8 cellular contexts compared by ENCODE assay signal in the genomic region with DNA sequence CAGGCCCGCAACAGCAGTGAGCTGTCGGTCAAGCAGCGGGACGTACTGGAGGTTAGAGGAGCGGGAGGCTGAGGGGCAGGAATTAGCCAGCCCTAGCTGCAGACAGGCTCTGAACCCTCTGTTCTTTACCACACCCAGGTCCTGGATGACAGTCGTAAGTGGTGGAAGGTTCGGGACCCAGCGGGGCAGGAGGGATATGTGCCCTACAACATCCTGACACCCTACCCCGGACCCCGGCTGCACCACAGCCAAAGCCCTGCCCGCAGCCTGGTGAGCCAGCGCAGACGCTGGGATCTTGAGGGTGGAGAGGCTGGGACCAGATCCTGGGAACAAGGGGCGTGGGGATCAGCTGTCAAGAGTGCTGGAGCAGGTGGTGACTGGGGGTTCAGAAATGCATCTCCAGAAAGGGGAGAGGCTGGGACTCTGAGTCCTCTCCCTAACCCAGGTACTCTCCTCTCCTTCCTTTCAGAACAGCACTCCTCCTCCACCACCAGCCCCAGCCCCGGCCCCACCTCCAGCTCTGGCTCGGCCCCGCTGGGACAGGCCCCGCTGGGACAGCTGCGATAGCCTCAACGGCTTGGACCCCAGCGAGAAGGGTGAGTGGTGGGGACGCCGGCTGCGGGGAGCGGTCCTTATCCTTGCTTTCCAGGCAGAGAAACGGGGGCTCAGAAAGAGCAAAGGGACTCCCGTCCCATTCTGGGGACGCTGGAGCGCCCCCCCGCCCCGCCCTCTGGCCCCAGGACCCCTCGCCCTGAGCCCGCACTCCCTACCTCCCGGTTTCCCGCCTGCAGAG. TPM values are rescaled to one million over a fixed set of nuclear protein-coding genes. Genes with fewer than 3 reads are reported as not detected.
DNase-seq lines count a peak whose midpoint lies in the region; ATAC-seq and TF ChIP-seq lines count a peak whose summit lies in the region.

No MANE protein-coding gene starts in this region.

- POLR2A ChIA-PET in CD8-positive, alpha-beta T cell (lab: Charles Lee) = interaction anchor here (0.7 kb wide), 1 partner anchor 32 kb away, joined by 4 read pairs; a partner anchor contains a TSS

- no peak overlapping the region for H2AFZ ChIP-seq in ACC112 (ENCODE audit: low read length, unreplicated experiment)
- peak overlapping the region; percentile 74 for H2AFZ ChIP-seq in neuron (ENCODE audit: low read depth, low read length)

- CTCF ChIA-PET in CD8-positive, alpha-beta T cell (lab: Charles Lee) = interaction anchor here (0.6 to 1.4 kb wide), 2 partner anchors 28 to 332 kb away, joined by 3 read pairs; no protein-coding TSS in a partner anchor

- DNase-seq in fibroblast of mammary gland (ENCODE audit: low read depth) (no peak), MG63 (no peak), AG08396 (ENCODE audit: low spot score) (no peak), SW480 (ENCODE audit: low spot score) (no peak)
- no peak for DNase-seq in CD8-positive, alpha-beta T cell

- no peaks in the 10 kb centered on the region for H3K9me3 Mint-ChIP-seq in CD8-positive, alpha-beta T cell

- H3K27me3 ChIP-seq in ACC112 (ENCODE audit: insufficient read depth, low read length) = peaks cover 28% of the 10 kb centered on the region
- peaks cover 48% of the 10 kb centered on the region for H3K27me3 ChIP-seq in HUES64 (ENCODE audit: insufficient read depth, low read length)
- peaks cover 12% of the 10 kb centered on the region for H3K27me3 ChIP-seq in neuron (ENCODE audit: insufficient read depth, low read length)
- H3K27me3 ChIP-seq in MG63 = peaks cover 13% of the 10 kb centered on the region
- peaks cover 32% of the 10 kb centered on the region for H3K27me3 ChIP-seq in CD8-positive, alpha-beta T cell (ENCODE audit: insufficient read depth, low read length)

- peaks cover 16% of the 10 kb centered on the region for H3K36me3 Mint-ChIP-seq in CD8-positive, alpha-beta T cell

- H3K36me3 ChIP-seq in ACC112 (ENCODE audit: insufficient read depth, low read length) (no peaks in the 10 kb centered on the region), HUES64 (ENCODE audit: insufficient read depth, low read length) (peaks cover 7% of the 10 kb centered on the region), neuron (ENCODE audit: insufficient read depth, low read length) (peaks cover 10% of the 10 kb centered on the region), MG63 (peaks cover 17% of the 10 kb centered on the region)
- no peaks in the 10 kb centered on the region for H3K36me3 ChIP-seq in CD8-positive, alpha-beta T cell (ENCODE audit: insufficient read depth, low read length)

- H3K9me3 ChIP-seq in HUES64 (ENCODE audit: insufficient read depth, low read depth, low read length) (no peaks in the 10 kb centered on the region), neuron (ENCODE audit: low read length) (peaks cover 5% of the 10 kb centered on the region), MG63 (no peaks in the 10 kb centered on the region)
- no peaks in the 10 kb centered on the region for H3K9me3 ChIP-seq in CD8-positive, alpha-beta T cell (ENCODE audit: low read length)

- H3K4me1 ChIP-seq in ACC112 (ENCODE audit: control insufficient read depth, insufficient read depth, low read length, unreplicated experiment) (peaks cover 4% of the 10 kb centered on the region), HUES64 (ENCODE audit: insufficient read depth, low read length) (peaks cover 18% of the 10 kb centered on the region), neuron (ENCODE audit: insufficient read depth, low read length) (peaks cover 26% of the 10 kb centered on the region)
- H3K4me1 ChIP-seq in CD8-positive, alpha-beta T cell (ENCODE audit: insufficient read depth, low read length) = peaks cover 32% of the 10 kb centered on the region

- H3K27ac Mint-ChIP-seq in CD8-positive, alpha-beta T cell = no peak overlapping the region

- intact Hi-C loops in CD8-positive, alpha-beta T cell (cut with DNase I, micrococcal nuclease) = loop anchor here in 1 of 2 experiments (10.0 kb wide), 1 partner anchor 319 kb away; a partner anchor contains a TSS

- H3K79me2 ChIP-seq in ACC112 (ENCODE audit: control insufficient read depth, insufficient read depth, low read length, unreplicated experiment) = no peaks in the 10 kb centered on the region

- no peak overlapping the region for H3K4me3 Mint-ChIP-seq in CD8-positive, alpha-beta T cell

- H3K27ac ChIP-seq in ACC112 (ENCODE audit: low read depth, low read length) (no peak overlapping the region), HUES64 (ENCODE audit: low read depth, low read length) (no peak overlapping the region)
- H3K27ac ChIP-seq in CD8-positive, alpha-beta T cell (ENCODE audit: low read depth, low read length) = no peak overlapping the region

- ATAC-seq in CD8-positive, alpha-beta T cell = no peak

- 21% methylated on average over 32 of the region's 35 CpGs for WGBS in HUES64

- no peak for TF ChIP-seq CTCF in fibroblast of mammary gland (conservative IDR thresholded peaks at IDR 0.05; ENCODE audit: control insufficient read depth, insufficient read depth, low read depth, low read length)
- no peak for TF ChIP-seq CTCF in CD8-positive, alpha-beta T cell (IDR thresholded peaks at IDR 0.05)

- H3K4me3 ChIP-seq in ACC112 (ENCODE audit: low read depth, low read length) (peak overlapping the region; percentile 72), HUES64 (ENCODE audit: low read length) (peak overlapping the region; percentile 65), fibroblast of mammary gland (ENCODE audit: control insufficient read depth, low read depth, low read length) (peak overlapping the region; percentile 47), neuron (ENCODE audit: low read length) (peak overlapping the region; percentile 66), MG63 (no peak overlapping the region)
- H3K4me3 ChIP-seq in CD8-positive, alpha-beta T cell (ENCODE audit: low read depth, low read length) = no peak overlapping the region

- peaks cover 23% of the 10 kb centered on the region for H3K4me1 Mint-ChIP-seq in CD8-positive, alpha-beta T cell (ENCODE audit: low read depth)

- H3K27me3 Mint-ChIP-seq in CD8-positive, alpha-beta T cell (ENCODE audit: low read depth) = peaks cover 56% of the 10 kb centered on the region

- H3K9ac ChIP-seq in HUES64 (ENCODE audit: low read depth, low read length) = 0 out of 2 replicates have a peak overlapping the region, but pooled peaks have one; percentile 59

RNA-seq across cellular contexts. Expression of a gene that starts 10.4 kb away (rescaled TPM):
- polyA plus RNA-seq in HUES64 (2013, experiment 1 of 2) = 10.8 TPM
- 17.1 TPM for polyA plus RNA-seq in HUES64 (2013, experiment 2 of 2)
- total RNA-seq in MG63 (2014; rRNA removed; shearing (Covaris generic); ENCODE audit: low replicate concordance) = 1.1 TPM in 1 of 2 replicates, not detected in the other
- 1 to 10 TPM; 4.8 to 6.2 TPM for total RNA-seq in CD8-positive, alpha-beta T cell

RNA-seq across cellular contexts. Expression of a gene that starts 23.2 kb away (rescaled TPM):
- polyA plus RNA-seq in HUES64 (2013, experiment 1 of 2) = 7.5 TPM
- polyA plus RNA-seq in HUES64 (2013, experiment 2 of 2) = 6.0 TPM
- total RNA-seq in MG63 (2014; rRNA removed; shearing (Covaris generic); ENCODE audit: low replicate concordance) = 17.9 and 23.8 TPM in 2 replicates
- 10 to 100 TPM; 12.4 to 13.4 TPM for total RNA-seq in CD8-positive, alpha-beta T cell

RNA-seq across cellular contexts. Expression of a gene that starts 31.3 kb away (rescaled TPM):
- 43.7 TPM for polyA plus RNA-seq in HUES64 (2013, experiment 1 of 2)
- polyA plus RNA-seq in HUES64 (2013, experiment 2 of 2) = 34.3 TPM
- total RNA-seq in MG63 (2014; rRNA removed; shearing (Covaris generic); ENCODE audit: low replicate concordance) = 76.0 and 81.1 TPM in 2 replicates
- total RNA-seq in CD8-positive, alpha-beta T cell = 10 to 100 TPM; 93.8 to 97.6 TPM

RNA-seq across cellular contexts. Expression of a gene that starts 48.1 kb away (rescaled TPM):
- polyA plus RNA-seq in HUES64 (2013, experiment 1 of 2) = 0.10 TPM
- polyA plus RNA-seq in HUES64 (2013, experiment 2 of 2) = not detected
- total RNA-seq in MG63 (2014; rRNA removed; shearing (Covaris generic); ENCODE audit: low replicate concordance) = not detected in 2 replicates
- total RNA-seq in CD8-positive, alpha-beta T cell = under 1 TPM; 0.56 to 0.57 TPM

Comparison
In these comparisons a context has a peak if more than half of its experiments do, and no peak if none do; other contexts are left out.
1. H3K4me3 ChIP-seq: peak in ACC112 (single experiment), HUES64 (single experiment), fibroblast of mammary gland (single experiment) and neuron (single experiment); none in MG63 (single experiment) and CD8-positive, alpha-beta T cell (single experiment).